9 cellular contexts compared by ENCODE assay signal in the genomic region with DNA sequence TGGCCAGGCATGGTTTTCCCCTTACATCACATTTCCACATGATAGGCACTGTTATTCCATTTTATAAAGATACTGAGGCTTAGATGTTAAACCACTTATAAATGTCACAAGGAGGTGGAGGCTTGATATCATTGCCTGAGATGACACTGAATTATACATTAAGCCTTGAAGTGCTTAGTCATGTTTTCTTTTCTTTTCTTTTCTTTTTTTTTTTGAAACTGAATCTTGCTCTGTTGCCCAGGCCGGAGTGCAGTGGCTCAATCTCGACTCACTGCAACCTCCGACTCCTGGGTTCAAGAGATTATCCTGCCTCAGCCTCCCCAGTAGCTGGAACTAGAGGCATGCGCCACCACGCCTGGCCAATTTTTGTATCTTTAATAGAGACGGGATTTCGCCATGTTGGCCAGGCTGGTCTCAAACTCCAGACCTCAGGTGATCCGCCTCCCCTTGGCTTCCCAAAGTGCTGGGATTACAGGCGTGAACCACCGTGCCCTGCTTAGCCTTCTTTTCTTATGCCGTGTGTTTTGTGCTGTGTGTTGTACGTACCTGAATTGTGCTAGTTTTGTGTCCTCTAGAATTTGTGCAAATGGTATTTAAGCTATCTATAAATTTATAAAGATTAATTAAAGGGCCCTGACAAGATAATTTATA. TPM values are rescaled to one million over a fixed set of nuclear protein-coding genes. Genes with fewer than 3 reads are reported as not detected.
DNase-seq lines count a peak whose midpoint lies in the region; ATAC-seq lines count a peak whose summit lies in the region.
"Had no signal": no experiment of that assay in that cellular context is flagged by ENCODE, and none has a peak within 500 bp of the region (broad histone marks: within the 10 kb centered on the region; RNA-seq: fewer than 3 reads in every experiment).

No MANE protein-coding gene starts in this region.

- POLR2A ChIA-PET in activated CD8-positive, alpha-beta T cell treated with anti-CD3 and anti-CD28 coated beads, Interleukin-2, amount 10 ng/mL, durations not matched to agents 7 days and 5 days (lab: Charles Lee) = interaction anchor here (1.4 to 3.5 kb wide), 2 partner anchors 11 to 38 kb away, joined by 5 to 25 read pairs; a partner anchor contains a TSS

- no peaks in the 10 kb centered on the region for H3K27me3 Mint-ChIP-seq in T-helper 1 cell treated with Interleukin-12 subunit alpha and Interleukin-12 subunit beta and Interleukin-4 antibody, amounts not matched to agents 30 μg/mL and 1 μg/mL, for 36 hours (ENCODE audit: low read depth)
- no peaks in the 10 kb centered on the region for H3K27me3 Mint-ChIP-seq in activated CD8-positive, alpha-beta T cell treated with anti-CD3 and anti-CD28 coated beads, Interleukin-2, amount 10 ng/mL, durations not matched to agents 7 days and 5 days (ENCODE audit: low read depth)
- no peaks in the 10 kb centered on the region for H3K27me3 Mint-ChIP-seq in stimulated activated naive B cell treated with anti-CD40 and anti-IgM and Interleukin-4, amounts not matched to agents 10 μg/mL and 1 μg/mL and 100 μg/mL, for 72 hours

- H3K9me3 Mint-ChIP-seq in T-helper 1 cell treated with Interleukin-12 subunit alpha and Interleukin-12 subunit beta and Interleukin-4 antibody, amounts not matched to agents 30 μg/mL and 1 μg/mL, for 36 hours = no peaks in the 10 kb centered on the region
- no peaks in the 10 kb centered on the region for H3K9me3 Mint-ChIP-seq in activated CD8-positive, alpha-beta T cell treated with anti-CD3 and anti-CD28 coated beads, Interleukin-2, amount 10 ng/mL, durations not matched to agents 7 days and 5 days (ENCODE audit: insufficient read depth)
- H3K9me3 Mint-ChIP-seq in stimulated activated naive B cell treated with anti-CD40 and anti-IgM and Interleukin-4, amounts not matched to agents 10 μg/mL and 1 μg/mL and 100 μg/mL, for 72 hours = no peaks in the 10 kb centered on the region

- peaks cover 22% of the 10 kb centered on the region for H3K4me1 Mint-ChIP-seq in T-helper 1 cell treated with Interleukin-12 subunit alpha and Interleukin-12 subunit beta and Interleukin-4 antibody, amounts not matched to agents 30 μg/mL and 1 μg/mL, for 36 hours (ENCODE audit: low read depth)
- peaks cover 28% of the 10 kb centered on the region for H3K4me1 Mint-ChIP-seq in activated CD8-positive, alpha-beta T cell treated with anti-CD3 and anti-CD28 coated beads, Interleukin-2, amount 10 ng/mL, durations not matched to agents 7 days and 5 days (ENCODE audit: low read depth)
- H3K4me1 Mint-ChIP-seq in stimulated activated naive B cell treated with anti-CD40 and anti-IgM and Interleukin-4, amounts not matched to agents 10 μg/mL and 1 μg/mL and 100 μg/mL, for 72 hours = peaks cover 18 to 28% of the 10 kb centered on the region in 2 donors

- peak overlapping the region; percentile 96 for H3K4me3 Mint-ChIP-seq in T-helper 1 cell treated with Interleukin-12 subunit alpha and Interleukin-12 subunit beta and Interleukin-4 antibody, amounts not matched to agents 30 μg/mL and 1 μg/mL, for 36 hours
- H3K4me3 Mint-ChIP-seq in activated CD8-positive, alpha-beta T cell treated with anti-CD3 and anti-CD28 coated beads, Interleukin-2, amount 10 ng/mL, durations not matched to agents 7 days and 5 days = peak overlapping the region; percentile 93
- H3K4me3 Mint-ChIP-seq in stimulated activated naive B cell treated with anti-CD40 and anti-IgM and Interleukin-4, amounts not matched to agents 10 μg/mL and 1 μg/mL and 100 μg/mL, for 72 hours = peak overlapping the region; percentile 98 to 99

- ATAC-seq in activated CD8-positive, alpha-beta T cell treated with anti-CD3 and anti-CD28 coated beads, Interleukin-2, amount 10 ng/mL, durations not matched to agents 7 days and 5 days = no peak
- no peak for ATAC-seq in stimulated activated naive B cell treated with anti-CD40 and anti-IgM and Interleukin-4, amounts not matched to agents 10 μg/mL and 1 μg/mL and 100 μg/mL, for 72 hours (replicated peaks)
- ATAC-seq in left lobe of liver = no peak

- peak overlapping the region; percentile 98 for H3K27ac Mint-ChIP-seq in T-helper 1 cell treated with Interleukin-12 subunit alpha and Interleukin-12 subunit beta and Interleukin-4 antibody, amounts not matched to agents 30 μg/mL and 1 μg/mL, for 36 hours
- H3K27ac Mint-ChIP-seq in activated CD8-positive, alpha-beta T cell treated with anti-CD3 and anti-CD28 coated beads, Interleukin-2, amount 10 ng/mL, durations not matched to agents 7 days and 5 days = peak overlapping the region; percentile 99
- H3K27ac Mint-ChIP-seq in stimulated activated naive B cell treated with anti-CD40 and anti-IgM and Interleukin-4, amounts not matched to agents 10 μg/mL and 1 μg/mL and 100 μg/mL, for 72 hours = peak overlapping the region; percentile 98

- peak overlapping the region; percentile 100 for H3K4me3 ChIP-seq in iPS-11a (ENCODE audit: low read depth, low read length)

- no peak for DNase-seq in T-helper 1 cell
- DNase-seq in activated CD8-positive, alpha-beta T cell treated with anti-CD3 and anti-CD28 coated beads, Interleukin-2, amount 10 ng/mL, durations not matched to agents 7 days and 5 days = no peak
- DNase-seq in stimulated activated naive B cell treated with anti-CD40 and anti-IgM and Interleukin-4, amounts not matched to agents 10 μg/mL and 1 μg/mL and 100 μg/mL, for 72 hours = no peak
- DNase-seq in NCI-H526 treated with DMSO at 0.1 percent for 48 hours (lab: John Stamatoyannopoulos, UW) = no peak
- DNase-seq in left lobe of liver (ENCODE audit: low spot score) = no peak
- DNase-seq in NAMALWA (ENCODE audit: low spot score) = no peak

- CTCF ChIA-PET in activated CD8-positive, alpha-beta T cell treated with anti-CD3 and anti-CD28 coated beads, Interleukin-2, amount 10 ng/mL, durations not matched to agents 7 days and 5 days (lab: Charles Lee) = no interaction called here

- H3K36me3 Mint-ChIP-seq in T-helper 1 cell treated with Interleukin-12 subunit alpha and Interleukin-12 subunit beta and Interleukin-4 antibody, amounts not matched to agents 30 μg/mL and 1 μg/mL, for 36 hours (ENCODE audit: low read depth) = peaks cover 15% of the 10 kb centered on the region
- peaks cover 31% of the 10 kb centered on the region for H3K36me3 Mint-ChIP-seq in activated CD8-positive, alpha-beta T cell treated with anti-CD3 and anti-CD28 coated beads, Interleukin-2, amount 10 ng/mL, durations not matched to agents 7 days and 5 days (ENCODE audit: low read depth)
- H3K36me3 Mint-ChIP-seq in stimulated activated naive B cell treated with anti-CD40 and anti-IgM and Interleukin-4, amounts not matched to agents 10 μg/mL and 1 μg/mL and 100 μg/mL, for 72 hours = peaks cover 18 to 30% of the 10 kb centered on the region in 2 donors

RNA-seq across cellular contexts. Expression of a gene that starts 1.2 kb away (rescaled TPM):
- 10 to 100 TPM; 55.1 to 61.4 TPM for total RNA-seq in activated CD8-positive, alpha-beta T cell treated with anti-CD3 and anti-CD28 coated beads, Interleukin-2, amount 10 ng/mL, durations not matched to agents 7 days and 5 days
- total RNA-seq in left lobe of liver = 57.0 TPM

RNA-seq across cellular contexts. Expression of a gene that starts 10.5 kb away (rescaled TPM):
- total RNA-seq in activated CD8-positive, alpha-beta T cell treated with anti-CD3 and anti-CD28 coated beads, Interleukin-2, amount 10 ng/mL, durations not matched to agents 7 days and 5 days = 100 to 1,000 TPM; 167 to 176 TPM
- 9.6 TPM for total RNA-seq in left lobe of liver

RNA-seq across cellular contexts. Expression of a gene that starts 47.6 kb away (rescaled TPM):
- 10 to 100 TPM; 53.6 to 55.6 TPM for total RNA-seq in activated CD8-positive, alpha-beta T cell treated with anti-CD3 and anti-CD28 coated beads, Interleukin-2, amount 10 ng/mL, durations not matched to agents 7 days and 5 days
- 38.3 TPM for total RNA-seq in left lobe of liver

RNA-seq across cellular contexts. Expression of a gene that starts 49.4 kb away (rescaled TPM):
- total RNA-seq in activated CD8-positive, alpha-beta T cell treated with anti-CD3 and anti-CD28 coated beads, Interleukin-2, amount 10 ng/mL, durations not matched to agents 7 days and 5 days = 10 to 100 TPM; 92.6 to 97.4 TPM
- total RNA-seq in left lobe of liver = 44.9 TPM

RNA-seq across cellular contexts. Expression of a gene that starts 55.2 kb away (rescaled TPM):
- total RNA-seq in activated CD8-positive, alpha-beta T cell treated with anti-CD3 and anti-CD28 coated beads, Interleukin-2, amount 10 ng/mL, durations not matched to agents 7 days and 5 days = not detected
- 22.3 TPM for total RNA-seq in left lobe of liver
- total RNA-seq: T-helper 1 cell treated with Interleukin-12 subunit alpha and Interleukin-12 subunit beta and Interleukin-4 antibody, amounts not matched to agents 30 ng/mL and 1 ng/mL, for 36 hours had no signal

Comparison
In these comparisons a context has a peak if more than half of its experiments do, and no peak if none do; other contexts are left out.
1. RNA of a gene that starts 10.5 kb away (total RNA-seq): 167 to 176 TPM in activated CD8-positive, alpha-beta T cell treated with anti-CD3 and anti-CD28 coated beads, Interleukin-2, amount 10 ng/mL, durations not matched to agents 7 days and 5 days; 9.6 TPM in left lobe of liver (single experiment); every median in the first group is over 10 times any median in the second.
2. Peak in every context shown above with its lines, with median percentiles within 50 percentile points of each other: H3K27ac Mint-ChIP-seq and H3K4me3 Mint-ChIP-seq.